ENCODE assay signal across 1 cellular context in the genomic region with DNA sequence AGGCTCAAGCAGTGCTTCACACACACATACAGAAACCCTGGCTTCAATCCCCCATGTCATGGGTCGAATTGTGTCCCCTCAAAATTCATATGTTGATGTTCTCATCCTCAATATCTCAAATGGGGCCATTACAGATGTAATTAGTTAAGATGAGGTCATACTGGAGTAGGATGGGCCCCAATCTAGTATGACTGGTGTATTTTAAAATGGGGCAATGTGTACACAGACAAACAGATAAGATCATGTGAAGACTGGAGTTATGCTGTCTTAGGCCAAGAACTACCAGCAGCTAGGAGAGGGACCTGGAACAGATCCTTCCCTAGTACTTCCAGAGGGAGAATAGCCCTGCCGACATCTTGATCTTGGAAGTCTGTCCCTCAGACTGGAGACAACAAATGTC.
TF ChIP-seq lines count a peak whose summit lies in the region.

No MANE protein-coding gene starts in this region.

TF ChIP-seq in K562, 482 proteins besides CTCF, POLR2A, EP300 and RAD21 (continued from another document):
- peak; percentile 88 for TF ChIP-seq HMBOX1 (IDR thresholded peaks at IDR 0.05)
- no peak for TF ChIP-seq GABPB2 (CRISPR knock-in tag; conservative IDR thresholded peaks at IDR 0.05)
- peak; percentile 24 for TF ChIP-seq MEIS2 (IDR thresholded peaks at IDR 0.05; ENCODE audit: partially characterized antibody)
- no peak for TF ChIP-seq CBX5 (IDR thresholded peaks at IDR 0.05; ENCODE audit: borderline replicate concordance, low read depth)
- TF ChIP-seq ATF6 (CRISPR knock-in tag; IDR thresholded peaks at IDR 0.05), result no peak
- TF ChIP-seq SOX6 (IDR thresholded peaks at IDR 0.05), result peak; percentile 63; the same call in 1 of the 2 replicates
- no peak for TF ChIP-seq MBD2 (IDR thresholded peaks at IDR 0.05; ENCODE audit: borderline replicate concordance, low read depth)
- peak; percentile 77; the same call in 1 of the 2 replicates for TF ChIP-seq EHMT2 (IDR thresholded peaks at IDR 0.05)
- TF ChIP-seq ZBTB2 (IDR thresholded peaks at IDR 0.05), result no peak
- TF ChIP-seq MYNN (IDR thresholded peaks at IDR 0.05), result no peak
- TF ChIP-seq MYNN (CRISPR knock-in tag; IDR thresholded peaks at IDR 0.05), result no peak
- no peak for TF ChIP-seq NCOA6 (IDR thresholded peaks at IDR 0.05)
- no peak for TF ChIP-seq ZNF57 (CRISPR knock-in tag; IDR thresholded peaks at IDR 0.05)
- TF ChIP-seq ZNF592 (IDR thresholded peaks at IDR 0.05), result peak; percentile 31; the same call in 1 of the 2 replicates
- TF ChIP-seq NFE2 (IDR thresholded peaks at IDR 0.05; ENCODE audit: low read depth), result peak; percentile 80
- TF ChIP-seq TBL1XR1 (IDR thresholded peaks at IDR 0.05; ENCODE audit: low read length in 2 of 2), result peak in 1 of 2 experiments; percentile 45; a peak in 1 of 4 replicates
TF ChIP-seq in K562: peak in this region for 53.
